In genomic region chr22:17266261-17266971, GRCh38 we compare ENCODE assay signal across 1 cellular context.
TF ChIP-seq lines count a peak whose summit lies in the region.

No MANE protein-coding gene starts in this region.

TF ChIP-seq in WTC11, 78 proteins besides CTCF, POLR2A, EP300 and RAD21 (continued from another document):
- TF ChIP-seq ZNF281 (CRISPR knock-in tag; IDR thresholded peaks at IDR 0.05), result peak; percentile 81
- TF ChIP-seq FOXP1 (CRISPR knock-in tag; IDR thresholded peaks at IDR 0.05; ENCODE audit: borderline replicate concordance), result peak; percentile 57; the same call in 1 of the 2 replicates
